36 cellular contexts compared by ENCODE assay signal in the genomic region with DNA sequence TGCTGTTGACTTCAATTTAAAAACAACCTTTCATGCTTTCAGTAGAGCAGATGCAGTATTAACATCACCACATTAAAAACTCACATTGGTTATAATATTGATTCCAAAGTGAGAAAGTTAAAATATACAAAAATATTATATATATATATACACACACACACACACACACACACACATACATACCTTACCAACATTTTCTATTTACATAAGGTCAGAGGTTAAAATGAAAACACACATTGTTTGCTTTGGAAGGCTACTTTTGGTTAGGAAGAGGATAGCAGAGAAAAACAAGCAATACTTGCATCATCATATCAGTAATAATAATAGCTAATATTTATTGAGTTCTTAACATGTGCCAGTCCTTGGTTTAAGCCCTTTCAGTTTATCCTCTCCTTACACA.
"Had no signal": no experiment of that assay in that cellular context is flagged by ENCODE, and none has a peak within 500 bp of the region (broad histone marks: within the 10 kb centered on the region; RNA-seq: fewer than 3 reads in every experiment).

No MANE protein-coding gene starts in this region.

- H3K27me3 ChIP-seq: MG63 had no signal

- H3K4me3 ChIP-seq: MG63 had no signal

- DNase-seq: Karpas-422, Kasumi-1, MG63, MM.1S, MV-4-11, NCI-H1048, NCI-H1092, NCI-H1092 treated with DMSO at 0.1 percent for 48 hours, NCI-H1105, NCI-H1105 treated with DMSO at 0.1 percent for 48 hours, NCI-H1417, NCI-H1417 treated with DMSO at 0.1 percent for 48 hours, NCI-H1436, NCI-H1436 treated with DMSO at 0.1 percent for 48 hours, NCI-H146, NCI-H1694, NCI-H1694 treated with DMSO at 0.1 percent for 48 hours, NCI-H187, NCI-H187 treated with DMSO at 0.1 percent for 48 hours, NCI-H1930, NCI-H2029, NCI-H2029 treated with DMSO at 0.1 percent for 48 hours, NCI-H2081, NCI-H2081 treated with DMSO at 0.1 percent for 48 hours, NCI-H2107, NCI-H2171, NCI-H2171 treated with DMSO at 0.1 percent for 48 hours, NCI-H2227 treated with DMSO at 0.1 percent for 48 hours, NCI-H226, NCI-H345, NCI-H446, NCI-H446 treated with DMSO at 0.1 percent for 48 hours, NCI-H510A, NCI-H510A treated with DMSO at 0.1 percent for 48 hours, NCI-H524, NCI-H524 treated with DMSO at 0.1 percent for 48 hours had no signal

- H3K36me3 ChIP-seq: MG63 had no signal

- H3K9me3 ChIP-seq: MG63 had no signal
